ENCODE assay signal across 7 cellular contexts in the genomic region with DNA sequence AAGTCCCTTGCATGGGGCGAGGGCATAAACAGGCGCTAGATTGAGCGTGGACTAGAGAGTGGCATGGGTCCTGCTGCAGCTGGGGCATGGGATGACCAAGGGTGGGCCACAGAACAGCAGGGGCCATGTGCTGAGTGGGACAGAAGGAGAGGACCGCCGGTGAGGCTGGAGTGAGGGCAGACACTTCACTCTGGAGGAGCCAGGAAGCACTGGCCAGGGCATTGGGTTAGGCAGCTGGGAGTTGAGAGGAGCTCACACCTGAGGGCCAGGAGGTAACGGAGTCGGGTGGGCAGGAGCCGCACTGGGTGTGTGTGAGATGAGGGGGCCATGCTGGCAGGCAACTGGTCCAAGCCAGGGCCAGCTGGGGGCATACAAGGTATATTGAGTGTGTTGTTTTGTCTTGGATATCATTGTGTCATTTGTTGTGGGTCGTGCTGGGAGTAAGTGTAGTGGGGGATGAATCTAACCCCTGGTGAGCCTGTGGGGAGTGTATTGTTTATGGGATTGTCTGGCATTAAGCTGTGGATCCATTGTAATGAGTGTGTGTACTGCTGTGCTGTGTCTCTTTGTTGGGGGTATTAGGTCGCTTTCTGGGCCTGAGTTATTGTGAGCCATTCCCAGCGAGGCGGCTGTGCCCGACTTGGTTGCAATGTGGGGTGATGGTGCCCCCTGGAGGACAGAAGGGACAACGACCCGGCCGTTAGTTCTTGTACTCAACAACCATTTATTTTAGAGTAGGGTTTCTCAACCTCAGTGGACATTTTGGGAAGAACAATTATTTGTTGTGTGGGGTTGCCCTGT.
A peak's percentile ranks its signal among the peaks of the same experiment; 100 is the strongest.
DNase-seq lines count a peak whose midpoint lies in the region; ATAC-seq and TF ChIP-seq lines count a peak whose summit lies in the region.
"Not testable (repeated sequence)": the region's sequence is repeated elsewhere in the genome, so short reads cannot be mapped to it uniquely, and the experiment has no call there.

No MANE protein-coding gene starts in this region.

- CTCF ChIA-PET in activated CD4-positive, alpha-beta T cell treated with anti-CD3 and anti-CD28 coated beads for 36 hours (lab: Charles Lee); naive thymus-derived CD4-positive, alpha-beta T cell (lab: Charles Lee): not testable (repeated sequence)

- ATAC-seq in GM18868 (IDR thresholded peaks at IDR 0.05; ENCODE audit: unreplicated experiment) (peak; percentile 60), heart left ventricle (peak; percentile 26 to 57 (median 50))
- ATAC-seq in activated CD4-positive, alpha-beta T cell treated with anti-CD3 and anti-CD28 coated beads for 36 hours: peak; percentile 44
- ATAC-seq in naive thymus-derived CD4-positive, alpha-beta T cell: peak; percentile 22
- peak; percentile 65 to 73 for ATAC-seq in stimulated activated naive B cell treated with anti-CD40 and anti-IgM and Interleukin-4, amounts not matched to agents 10 μg/mL and 1 μg/mL and 100 μg/mL, for 72 hours (replicated peaks)

- not testable (repeated sequence) for H3K27ac ChIP-seq in heart left ventricle; naive thymus-derived CD4-positive, alpha-beta T cell (ENCODE audit: low read depth, low read length)

- not testable (repeated sequence) for H3K27me3 ChIP-seq in MG63; heart left ventricle; naive thymus-derived CD4-positive, alpha-beta T cell (ENCODE audit: control insufficient read depth in 2 of 2, insufficient read depth in 2 of 2, low read length in 2 of 2)

- not testable (repeated sequence) for H3K36me3 Mint-ChIP-seq in activated CD4-positive, alpha-beta T cell treated with anti-CD3 and anti-CD28 coated beads for 36 hours (ENCODE audit: low read depth); activated naive CD8-positive, alpha-beta T cell treated with anti-CD3 and anti-CD28 coated beads for 36 hours; naive thymus-derived CD4-positive, alpha-beta T cell; stimulated activated naive B cell treated with anti-CD40 and anti-IgM and Interleukin-4, amounts not matched to agents 10 μg/mL and 1 μg/mL and 100 μg/mL, for 72 hours

- not testable (repeated sequence) for H3K9me3 Mint-ChIP-seq in activated CD4-positive, alpha-beta T cell treated with anti-CD3 and anti-CD28 coated beads for 36 hours (ENCODE audit: low read depth); activated naive CD8-positive, alpha-beta T cell treated with anti-CD3 and anti-CD28 coated beads for 36 hours; naive thymus-derived CD4-positive, alpha-beta T cell; stimulated activated naive B cell treated with anti-CD40 and anti-IgM and Interleukin-4, amounts not matched to agents 10 μg/mL and 1 μg/mL and 100 μg/mL, for 72 hours

- peak in 6 of 12 donors; percentile 9 to 29 (median 20) for TF ChIP-seq CTCF in heart left ventricle (IDR thresholded peaks at IDR 0.05)

- H3K4me1 ChIP-seq in heart left ventricle; naive thymus-derived CD4-positive, alpha-beta T cell (ENCODE audit: control insufficient read depth in 2 of 2, insufficient read depth in 2 of 2, low read length in 2 of 2): not testable (repeated sequence)

- H3K27me3 Mint-ChIP-seq in activated CD4-positive, alpha-beta T cell treated with anti-CD3 and anti-CD28 coated beads for 36 hours; activated naive CD8-positive, alpha-beta T cell treated with anti-CD3 and anti-CD28 coated beads for 36 hours; naive thymus-derived CD4-positive, alpha-beta T cell; stimulated activated naive B cell treated with anti-CD40 and anti-IgM and Interleukin-4, amounts not matched to agents 10 μg/mL and 1 μg/mL and 100 μg/mL, for 72 hours: not testable (repeated sequence)

- intact Hi-C loops in activated CD4-positive, alpha-beta T cell treated with anti-CD3 and anti-CD28 coated beads for 36 hours (cut with DNase I, micrococcal nuclease); heart left ventricle (cut with DNase I); naive thymus-derived CD4-positive, alpha-beta T cell (cut with micrococcal nuclease): not testable (repeated sequence)

- H3K4me1 Mint-ChIP-seq in activated CD4-positive, alpha-beta T cell treated with anti-CD3 and anti-CD28 coated beads for 36 hours; activated naive CD8-positive, alpha-beta T cell treated with anti-CD3 and anti-CD28 coated beads for 36 hours; naive thymus-derived CD4-positive, alpha-beta T cell; stimulated activated naive B cell treated with anti-CD40 and anti-IgM and Interleukin-4, amounts not matched to agents 10 μg/mL and 1 μg/mL and 100 μg/mL, for 72 hours: not testable (repeated sequence)

- not testable (repeated sequence) for H3K27ac Mint-ChIP-seq in activated CD4-positive, alpha-beta T cell treated with anti-CD3 and anti-CD28 coated beads for 36 hours; activated naive CD8-positive, alpha-beta T cell treated with anti-CD3 and anti-CD28 coated beads for 36 hours; naive thymus-derived CD4-positive, alpha-beta T cell
- peak overlapping the region; percentile 44 for H3K27ac Mint-ChIP-seq in stimulated activated naive B cell treated with anti-CD40 and anti-IgM and Interleukin-4, amounts not matched to agents 10 μg/mL and 1 μg/mL and 100 μg/mL, for 72 hours

- not testable (repeated sequence) for H3K4me3 ChIP-seq in MG63; heart left ventricle; naive thymus-derived CD4-positive, alpha-beta T cell (ENCODE audit: low read length)

- peak; percentile 11 for DNase-seq in MG63
- peak; percentile 41 for DNase-seq in activated CD4-positive, alpha-beta T cell treated with anti-CD3 and anti-CD28 coated beads for 36 hours
- DNase-seq in activated naive CD8-positive, alpha-beta T cell treated with anti-CD3 and anti-CD28 coated beads for 36 hours: peak; percentile 3
- not testable (repeated sequence) for DNase-seq in heart left ventricle; naive thymus-derived CD4-positive, alpha-beta T cell; stimulated activated naive B cell treated with anti-CD40 and anti-IgM and Interleukin-4, amounts not matched to agents 10 μg/mL and 1 μg/mL and 100 μg/mL, for 72 hours

- not testable (repeated sequence) for TF ChIP-seq POLR2A in heart left ventricle (IDR thresholded peaks at IDR 0.05)

- H3K4me3 Mint-ChIP-seq in activated CD4-positive, alpha-beta T cell treated with anti-CD3 and anti-CD28 coated beads for 36 hours; activated naive CD8-positive, alpha-beta T cell treated with anti-CD3 and anti-CD28 coated beads for 36 hours; naive thymus-derived CD4-positive, alpha-beta T cell; stimulated activated naive B cell treated with anti-CD40 and anti-IgM and Interleukin-4, amounts not matched to agents 10 μg/mL and 1 μg/mL and 100 μg/mL, for 72 hours: not testable (repeated sequence)

- POLR2A ChIA-PET in activated CD4-positive, alpha-beta T cell treated with anti-CD3 and anti-CD28 coated beads for 36 hours (lab: Charles Lee); naive thymus-derived CD4-positive, alpha-beta T cell (lab: Charles Lee): not testable (repeated sequence)

- not testable (repeated sequence) for H3K9me3 ChIP-seq in MG63; heart left ventricle; naive thymus-derived CD4-positive, alpha-beta T cell (ENCODE audit: control insufficient read depth in 2 of 3, low read length in 3 of 3)

- WGBS in heart left ventricle, 4 donors: 56 to 73% (median 65%) methylated on average over 14 to 16 of the region's 16 CpGs

- not testable (repeated sequence) for H3K36me3 ChIP-seq in MG63; heart left ventricle; naive thymus-derived CD4-positive, alpha-beta T cell (ENCODE audit: control insufficient read depth in 2 of 3, insufficient read depth in 3 of 3, low read length in 3 of 3)
